In the genomic region with DNA sequence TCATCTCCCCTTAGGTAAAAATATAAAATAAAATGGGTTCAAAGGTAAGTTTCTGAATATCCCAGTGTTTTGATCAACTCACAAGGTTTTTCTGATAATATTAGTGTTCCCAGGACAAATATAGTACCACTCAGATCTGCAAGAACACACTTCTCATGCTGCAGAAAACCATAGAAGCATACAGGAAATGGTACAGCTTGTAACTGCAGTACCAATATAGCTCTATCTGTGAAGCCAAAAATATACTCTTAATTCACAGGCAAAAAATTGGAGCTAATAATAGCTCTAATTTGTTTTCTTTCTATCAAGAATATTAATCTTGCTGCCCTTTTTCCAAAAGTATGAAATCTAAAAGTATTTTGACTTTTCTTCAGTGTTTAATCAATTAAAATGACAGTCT, we compare ENCODE assay signal across 13 cellular contexts.
"Had no signal": no experiment of that assay in that cellular context is flagged by ENCODE, and none has a peak within 500 bp of the region (broad histone marks: within the 10 kb centered on the region; RNA-seq: fewer than 3 reads in every experiment).

No MANE protein-coding gene starts in this region.

- ATAC-seq: activated CD4-positive, alpha-beta T cell treated with anti-CD3 and anti-CD28 coated beads for 36 hours; stimulated activated naive B cell treated with anti-CD40 and anti-IgM and Interleukin-4, amounts not matched to agents 10 μg/mL and 1 μg/mL and 100 μg/mL, for 72 hours had no signal

- DNase-seq: activated CD4-positive, alpha-beta T cell treated with anti-CD3 and anti-CD28 coated beads for 36 hours; activated CD4-positive, alpha-beta T cell treated with anti-CD3 and anti-CD28 coated beads, Interleukin-2, amount 50 U/mL, for 48 hours; amniotic stem cell; caudate nucleus; foreskin melanocyte; retina; stimulated activated naive B cell treated with anti-CD40 and anti-IgM and Interleukin-4, amounts not matched to agents 10 μg/mL and 1 μg/mL and 100 μg/mL, for 72 hours had no signal

- H3K27ac Mint-ChIP-seq: activated CD4-positive, alpha-beta T cell treated with anti-CD3 and anti-CD28 coated beads for 36 hours; activated naive CD8-positive, alpha-beta T cell; memory B cell; stimulated activated naive B cell treated with anti-CD40 and anti-IgM and Interleukin-4, amounts not matched to agents 10 μg/mL and 1 μg/mL and 100 μg/mL, for 72 hours; T-helper 2 cell treated with Interferon-gamma antibody and Interleukin-4, amounts not matched to agents 5 μg/mL and 100 μg/mL, for 36 hours had no signal

- H3K9me3 Mint-ChIP-seq: memory B cell; neural crest cell; stimulated activated naive B cell treated with anti-CD40 and anti-IgM and Interleukin-4, amounts not matched to agents 10 μg/mL and 1 μg/mL and 100 μg/mL, for 72 hours; T-helper 2 cell treated with Interferon-gamma antibody and Interleukin-4, amounts not matched to agents 5 μg/mL and 100 μg/mL, for 36 hours had no signal

- H3K4me3 Mint-ChIP-seq: activated CD4-positive, alpha-beta T cell treated with anti-CD3 and anti-CD28 coated beads for 36 hours; activated naive CD8-positive, alpha-beta T cell; memory B cell; neural crest cell; stimulated activated naive B cell treated with anti-CD40 and anti-IgM and Interleukin-4, amounts not matched to agents 10 μg/mL and 1 μg/mL and 100 μg/mL, for 72 hours; T-helper 2 cell treated with Interferon-gamma antibody and Interleukin-4, amounts not matched to agents 5 μg/mL and 100 μg/mL, for 36 hours had no signal

- FAIRE-seq: colon, urothelium cell line had no signal

- H3K27me3 Mint-ChIP-seq: activated CD4-positive, alpha-beta T cell treated with anti-CD3 and anti-CD28 coated beads for 36 hours; activated naive CD8-positive, alpha-beta T cell; memory B cell; stimulated activated naive B cell treated with anti-CD40 and anti-IgM and Interleukin-4, amounts not matched to agents 10 μg/mL and 1 μg/mL and 100 μg/mL, for 72 hours had no signal
